15 cellular contexts compared by ENCODE assay signal in genomic region chr11:77412814-77413213, GRCh38.
DNase-seq lines count a peak whose midpoint lies in the region; FAIRE-seq and TF ChIP-seq lines count a peak whose summit lies in the region.
"Had no signal": no experiment of that assay in that cellular context is flagged by ENCODE, and none has a peak within 500 bp of the region (broad histone marks: within the 10 kb centered on the region; RNA-seq: fewer than 3 reads in every experiment).

No MANE protein-coding gene starts in this region.

- TF ChIP-seq POLR2A in GM12892 (IDR thresholded peaks at IDR 0.05; ENCODE audit: low read depth, low read length), result no peak

- H3K4me2 ChIP-seq in BLaER1, result 0 out of 2 replicates have a peak overlapping the region, but pooled peaks have one; percentile 91
- H3K4me2 ChIP-seq in OCI-LY7 (ENCODE audit: low read length), result no peak overlapping the region

- H3K27ac ChIP-seq in BLaER1, result no peak overlapping the region
- H3K27ac ChIP-seq in OCI-LY7 (ENCODE audit: low read depth, low read length, poor library complexity, severe bottlenecking), result no peak overlapping the region

- peaks cover 42% of the 10 kb centered on the region for H3K4me1 ChIP-seq in BLaER1
- no peaks in the 10 kb centered on the region for H3K4me1 ChIP-seq in OCI-LY7 (ENCODE audit: insufficient read depth, low read length, poor library complexity, severe bottlenecking)

- H3K9me3 Mint-ChIP-seq in activated T-helper 1 cell treated with anti-CD3 and anti-CD28 coated beads, Interleukin-12 subunit alpha, Interleukin-12 subunit beta, Interleukin-2, Interleukin-4 antibody, amounts not matched to agents 30 ng/mL and 10 ng/mL and 1 ng/mL, durations not matched to agents 14 hours and 24 hours and 36 hours, result no peaks in the 10 kb centered on the region
- no peaks in the 10 kb centered on the region for H3K9me3 Mint-ChIP-seq in immature natural killer cell

- no peaks in the 10 kb centered on the region for H3K79me2 ChIP-seq in OCI-LY7 (ENCODE audit: insufficient read depth, low read depth, low read length)

- H3K27me3 ChIP-seq in BLaER1, result no peaks in the 10 kb centered on the region
- H3K27me3 ChIP-seq: heart left ventricle, tibial artery had no signal

- no TSS peak for BruUV-seq in OCI-LY7 (replicated peaks; lab: Mats Ljungman, UMichigan)

- intact Hi-C loops in activated T-helper 1 cell treated with anti-CD3 and anti-CD28 coated beads, Interleukin-12 subunit alpha, Interleukin-12 subunit beta, Interleukin-2, Interleukin-4 antibody, amounts not matched to agents 30 ng/mL and 10 ng/mL and 1 ng/mL, durations not matched to agents 14 hours and 24 hours and 36 hours (cut with micrococcal nuclease), result loop anchor here (10.0 kb wide), 2 partner anchors 132 to 348 kb away; partner anchors contain the start of gene CAPN5
- intact Hi-C loops in OCI-LY7 (cut with micrococcal nuclease; ENCODE audit: unreplicated experiment), result no loop called here
- intact Hi-C loops in posterior vena cava (cut with DNase I), result no loop called here

- peaks cover 40% of the 10 kb centered on the region for H3K4me1 Mint-ChIP-seq in activated T-helper 1 cell treated with anti-CD3 and anti-CD28 coated beads, Interleukin-12 subunit alpha, Interleukin-12 subunit beta, Interleukin-2, Interleukin-4 antibody, amounts not matched to agents 30 ng/mL and 10 ng/mL and 1 ng/mL, durations not matched to agents 14 hours and 24 hours and 36 hours (ENCODE audit: low read depth)
- H3K4me1 Mint-ChIP-seq in immature natural killer cell, result peaks cover 26 to 36% of the 10 kb centered on the region in 2 donors

- H4K20me1 ChIP-seq in BLaER1 (peaks cover 54% of the 10 kb centered on the region), OCI-LY7 (ENCODE audit: insufficient read depth, low read length) (no peaks in the 10 kb centered on the region)

- peak; percentile 69 for FAIRE-seq in GM12892 (lab: Jason Lieb, UNC)
- FAIRE-seq: TTC549 had no signal

- H3K27me3 Mint-ChIP-seq in activated T-helper 1 cell treated with anti-CD3 and anti-CD28 coated beads, Interleukin-12 subunit alpha, Interleukin-12 subunit beta, Interleukin-2, Interleukin-4 antibody, amounts not matched to agents 30 ng/mL and 10 ng/mL and 1 ng/mL, durations not matched to agents 14 hours and 24 hours and 36 hours (ENCODE audit: insufficient read depth), result no peaks in the 10 kb centered on the region
- peaks cover 0 to 3% (median 0%) of the 10 kb centered on the region in 3 donors for H3K27me3 Mint-ChIP-seq in immature natural killer cell (ENCODE audit: low read depth in 3 of 3)

- H3K4me3 ChIP-seq in BLaER1 (no peak overlapping the region), OCI-LY7 (ENCODE audit: low read depth, low read length, poor library complexity, severe bottlenecking) (no peak overlapping the region)

- CTCF ChIA-PET in OCI-LY7 (lab: Charles Lee; ENCODE audit: unreplicated experiment), result no interaction called here

- DNase-seq in GM12892 (ENCODE audit: insufficient read length) (no peak), immature natural killer cell (no peak), C1 segment of cervical spinal cord (lab: John Stamatoyannopoulos, UW) (no peak), OCI-LY7 (ENCODE audit: low spot score) (no peak), posterior vena cava (ENCODE audit: low spot score) (no peak), mesenteric fat pad (ENCODE audit: low spot score) (no peak)
- no peak for DNase-seq in activated T-helper 1 cell treated with anti-CD3 and anti-CD28 coated beads, Interleukin-12 subunit alpha, Interleukin-12 subunit beta, Interleukin-2, Interleukin-4 antibody, amounts not matched to agents 30 ng/mL and 10 ng/mL and 1 ng/mL, durations not matched to agents 14 hours and 24 hours and 36 hours (ENCODE audit: low spot score)
- DNase-seq: amygdala, heart left ventricle, NCI-H2029 treated with DMSO at 0.1 percent for 48 hours, NCI-H82, Right ventricle myocardium superior, tibial artery had no signal

- no peak for TF ChIP-seq CTCF in OCI-LY7 (conservative IDR thresholded peaks at IDR 0.05; ENCODE audit: low read length)

- H3K9me3 ChIP-seq in BLaER1 (no peaks in the 10 kb centered on the region), OCI-LY7 (ENCODE audit: low read length) (no peaks in the 10 kb centered on the region)
- H3K9me3 ChIP-seq: heart left ventricle, tibial artery had no signal

- H3K36me3 ChIP-seq in BLaER1, result no peaks in the 10 kb centered on the region
- no peaks in the 10 kb centered on the region for H3K36me3 ChIP-seq in OCI-LY7 (ENCODE audit: insufficient read depth, low read length)
- H3K36me3 ChIP-seq: heart left ventricle, tibial artery had no signal

- H3K27ac Mint-ChIP-seq in activated T-helper 1 cell treated with anti-CD3 and anti-CD28 coated beads, Interleukin-12 subunit alpha, Interleukin-12 subunit beta, Interleukin-2, Interleukin-4 antibody, amounts not matched to agents 30 ng/mL and 10 ng/mL and 1 ng/mL, durations not matched to agents 14 hours and 24 hours and 36 hours, result no peak overlapping the region
- H3K27ac Mint-ChIP-seq in immature natural killer cell, result peak overlapping the region in 2 of 6 donors; percentile 47 to 50

- H3K9me2 ChIP-seq in OCI-LY7 (ENCODE audit: insufficient read depth, low read length), result no peaks in the 10 kb centered on the region

- no peaks in the 10 kb centered on the region for H3K36me3 Mint-ChIP-seq in activated T-helper 1 cell treated with anti-CD3 and anti-CD28 coated beads, Interleukin-12 subunit alpha, Interleukin-12 subunit beta, Interleukin-2, Interleukin-4 antibody, amounts not matched to agents 30 ng/mL and 10 ng/mL and 1 ng/mL, durations not matched to agents 14 hours and 24 hours and 36 hours (ENCODE audit: low read depth)
- no peaks in the 10 kb centered on the region for H3K36me3 Mint-ChIP-seq in immature natural killer cell

- peak overlapping the region; percentile 59 for H3K4me3 Mint-ChIP-seq in activated T-helper 1 cell treated with anti-CD3 and anti-CD28 coated beads, Interleukin-12 subunit alpha, Interleukin-12 subunit beta, Interleukin-2, Interleukin-4 antibody, amounts not matched to agents 30 ng/mL and 10 ng/mL and 1 ng/mL, durations not matched to agents 14 hours and 24 hours and 36 hours
- peak overlapping the region; percentile 1 to 65 (median 36) for H3K4me3 Mint-ChIP-seq in immature natural killer cell

- no peak overlapping the region for H2AFZ ChIP-seq in OCI-LY7 (ENCODE audit: low read length)

- H3K9ac ChIP-seq in BLaER1, result no peak overlapping the region; the same call in 1 of the 2 replicates

- POLR2A ChIA-PET in OCI-LY7 (lab: Charles Lee), result no interaction called here
